In genomic region chr6:35391240-35391968, GRCh38 we compare ENCODE assay signal across 9 cellular contexts. TPM values are rescaled to one million over a fixed set of nuclear protein-coding genes. Genes with fewer than 3 reads are reported as not detected.
A peak's percentile ranks its signal among the peaks of the same experiment; 100 is the strongest.
DNase-seq lines count a peak whose midpoint lies in the region; ATAC-seq and TF ChIP-seq lines count a peak whose summit lies in the region.
"Had no signal": no experiment of that assay in that cellular context is flagged by ENCODE, and none has a peak within 500 bp of the region (broad histone marks: within the 10 kb centered on the region; RNA-seq: fewer than 3 reads in every experiment).

No MANE protein-coding gene starts in this region.

- no peak overlapping the region for H3K4me3 Mint-ChIP-seq in MCF 10A (ENCODE audit: unreplicated experiment)

- peak overlapping the region; percentile 81 for H3K27ac Mint-ChIP-seq in MCF 10A (ENCODE audit: low read depth, unreplicated experiment)

- BruUV-seq in MCF 10A (replicated peaks; lab: Mats Ljungman, UMichigan) (no TSS peak), A673 (replicated peaks; lab: Mats Ljungman, UMichigan) (no TSS peak)

- no peaks in the 10 kb centered on the region for H3K36me3 ChIP-seq in A673 (ENCODE audit: insufficient read depth, low read length, poor library complexity, severe bottlenecking)

- no peaks in the 10 kb centered on the region for H3K9me3 ChIP-seq in A673 (ENCODE audit: low read depth, low read length, poor library complexity, severe bottlenecking)

- DNase-seq in AG09309 (ENCODE audit: low read depth) (peak; percentile 72), MCF 10A (ENCODE audit: unreplicated experiment) (peak; percentile 79), lung microvascular endothelial cell (ENCODE audit: low read depth in 2 of 2) (peak; percentile 93 to 94), A673 (ENCODE audit: low spot score) (no peak)
- peak; percentile 36 for DNase-seq in Jurkat, Clone E6-1 (ENCODE audit: low read depth, low spot score)
- DNase-seq in stimulated activated CD8-positive, alpha-beta memory T cell treated with anti-CD3 and anti-CD28 coated beads, Interleukin-4, amount 100 ng/mL, for 48 hours: no peak
- DNase-seq: NCI-H1930 had no signal

- no peaks in the 10 kb centered on the region for H3K36me3 Mint-ChIP-seq in MCF 10A (ENCODE audit: insufficient read depth, unreplicated experiment)

- no peaks in the 10 kb centered on the region for H3K27me3 Mint-ChIP-seq in MCF 10A (ENCODE audit: insufficient read depth, unreplicated experiment)

- no peaks in the 10 kb centered on the region for H3K4me1 ChIP-seq in A673 (ENCODE audit: insufficient read depth, low read length, poor library complexity, severe bottlenecking)

- H3K27me3 ChIP-seq in A673 (replicated peaks; ENCODE audit: insufficient read depth, low read depth, low read length, poor library complexity): no peaks in the 10 kb centered on the region

- H3K27ac ChIP-seq in A673 (ENCODE audit: low read depth, low read length, poor library complexity, severe bottlenecking): no peak overlapping the region

- TF ChIP-seq CTCF in AG09309 (IDR thresholded peaks at IDR 0.05; ENCODE audit: control insufficient read depth, insufficient read depth, low read depth, low read length, missing control alignments) (no peak), MCF 10A (IDR thresholded peaks at IDR 0.05; ENCODE audit: unreplicated experiment) (peak; percentile 22), A673 (conservative IDR thresholded peaks at IDR 0.05; ENCODE audit: low read depth, low read length) (no peak)

- ATAC-seq in HG03354 (IDR thresholded peaks at IDR 0.05; ENCODE audit: poor library complexity, severe bottlenecking, unreplicated experiment): no peak
- no peak for ATAC-seq in GM21526 (IDR thresholded peaks at IDR 0.05; ENCODE audit: low FRiP score, unreplicated experiment)

- intact Hi-C loops in MCF 10A (cut with micrococcal nuclease) (no loop called here), A673 (cut with micrococcal nuclease; ENCODE audit: unreplicated experiment) (no loop called here)

- CTCF ChIA-PET in MCF 10A (lab: Yijun Ruan, JAX): interaction anchor here (0.6 to 1.6 kb wide), 6 partner anchors 23 to 76 kb away, joined by 3 to 6 read pairs (median 4); partner anchors contain the start of gene RPL10A
- CTCF ChIA-PET in A673 (lab: Charles Lee): no interaction called here

- H3K9me3 Mint-ChIP-seq in MCF 10A (ENCODE audit: unreplicated experiment): no peaks in the 10 kb centered on the region

- H3K4me3 ChIP-seq in AG09309 (ENCODE audit: control insufficient read depth, low read depth, low read length) (no peak overlapping the region), A673 (ENCODE audit: low read depth, low read length, poor library complexity, severe bottlenecking) (no peak overlapping the region)
- H3K4me3 ChIP-seq in Jurkat, Clone E6-1 (ENCODE audit: low read length): no peak overlapping the region

- POLR2A ChIA-PET in MCF 10A (lab: Yijun Ruan, JAX): interaction anchor here (0.9 to 1.8 kb wide), 8 partner anchors 9 to 94 kb away, joined by 3 to 12 read pairs (median 5); partner anchors contain the start of gene FANCE
- POLR2A ChIA-PET in A673 (lab: Charles Lee; ENCODE audit: low non-redundant PET): no interaction called here

- peaks cover 28% of the 10 kb centered on the region for H3K4me1 Mint-ChIP-seq in MCF 10A (ENCODE audit: insufficient read depth, unreplicated experiment)

RNA-seq across cellular contexts. Expression of gene PPARD, which starts 49.0 kb away (rescaled TPM):
- polyA plus RNA-seq in Jurkat, Clone E6-1 (2012; ENCODE audit: insufficient read depth, insufficient read length): 8.4 TPM
- total RNA-seq in MCF 10A (2022) (13.8 and 16.8 TPM in 2 replicates), lung microvascular endothelial cell (5.4 and 9.5 TPM in 2 replicates), A673 (2021) (13.8 and 15.4 TPM in 2 replicates)

Comparison
In these comparisons a context has a peak if more than half of its experiments do, and no peak if none do; other contexts are left out.
1. DNase-seq: peak in AG09309 (single experiment), Jurkat, Clone E6-1 (single experiment), MCF 10A (single experiment) and lung microvascular endothelial cell (2 of 2); none in stimulated activated CD8-positive, alpha-beta memory T cell treated with anti-CD3 and anti-CD28 coated beads, Interleukin-4, amount 100 ng/mL, for 48 hours (single experiment) and A673 (single experiment).